In the genomic region with DNA sequence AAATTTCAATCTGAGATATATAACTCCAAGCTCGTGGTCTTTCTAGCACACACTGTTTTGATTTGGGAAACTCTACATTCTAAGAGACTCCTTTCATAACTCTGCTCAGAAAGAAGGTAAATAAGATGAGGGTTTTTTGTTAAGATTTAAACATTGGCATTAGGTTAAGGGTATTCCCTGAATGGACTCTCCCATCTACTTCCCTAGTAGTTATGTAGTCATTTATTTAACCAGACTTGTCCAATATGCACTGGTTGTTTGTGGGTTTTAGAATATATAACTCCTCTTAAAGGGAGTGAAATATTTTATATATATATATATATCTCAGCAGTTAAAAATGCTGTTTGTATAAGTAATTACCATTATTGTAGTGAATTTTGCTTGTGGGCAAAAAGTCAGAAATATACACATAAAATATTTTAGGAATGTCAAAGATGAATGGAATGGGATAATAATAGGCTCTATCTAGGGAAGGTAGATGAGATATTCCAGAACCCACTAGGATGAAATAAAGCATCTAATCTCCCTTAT, we compare ENCODE assay signal across 16 cellular contexts.
DNase-seq lines count a peak whose midpoint lies in the region; ATAC-seq lines count a peak whose summit lies in the region.
"Had no signal": no experiment of that assay in that cellular context is flagged by ENCODE, and none has a peak within 500 bp of the region (broad histone marks: within the 10 kb centered on the region; RNA-seq: fewer than 3 reads in every experiment).

No MANE protein-coding gene starts in this region.

- H3K27me3 Mint-ChIP-seq in effector memory CD8-positive, alpha-beta T cell, result no peaks in the 10 kb centered on the region
- H3K27me3 Mint-ChIP-seq: activated CD4-positive, alpha-beta T cell treated with anti-CD3 and anti-CD28 coated beads, Interleukin-2, amount 10 ng/mL, durations not matched to agents 7 days and 5 days; activated naive CD8-positive, alpha-beta T cell had no signal

- H3K27ac ChIP-seq in ACC112 (ENCODE audit: low read depth, low read length) (peak overlapping the region; percentile 85), HUES6 (ENCODE audit: low read depth, low read length) (peak overlapping the region; percentile 76; the same call in 1 of the 2 replicates), mesenchymal stem cell (ENCODE audit: low read length, poor library complexity, severe bottlenecking) (peak overlapping the region; percentile 88)

- no peaks in the 10 kb centered on the region for H3K36me3 Mint-ChIP-seq in effector memory CD8-positive, alpha-beta T cell (ENCODE audit: insufficient read depth)
- H3K36me3 Mint-ChIP-seq: activated naive CD8-positive, alpha-beta T cell; natural killer cell had no signal

- H3K9me3 ChIP-seq in HUES6 (ENCODE audit: control insufficient read depth, insufficient read depth, low read depth, low read length) (peaks cover 5% of the 10 kb centered on the region; the same call in 1 of the 2 replicates), mesenchymal stem cell (ENCODE audit: control insufficient read depth, low read length) (no peaks in the 10 kb centered on the region)

- H3K4me1 ChIP-seq in ACC112 (ENCODE audit: control insufficient read depth, insufficient read depth, low read length, unreplicated experiment) (peaks cover 31% of the 10 kb centered on the region), HUES6 (ENCODE audit: control insufficient read depth, insufficient read depth, low read length) (peaks cover 23% of the 10 kb centered on the region), mesenchymal stem cell (ENCODE audit: control insufficient read depth, insufficient read depth, low read depth, low read length) (peaks cover 1% of the 10 kb centered on the region)

- H3K36me3 ChIP-seq in ACC112 (ENCODE audit: insufficient read depth, low read length), result no peaks in the 10 kb centered on the region
- H3K36me3 ChIP-seq in HUES6 (ENCODE audit: control insufficient read depth, insufficient read depth, low read length), result no peaks in the 10 kb centered on the region
- H3K36me3 ChIP-seq in mesenchymal stem cell (ENCODE audit: control insufficient read depth in 1 of 2, insufficient read depth in 2 of 2, low read depth in 1 of 2, low read length in 2 of 2), result no peaks in the 10 kb centered on the region

- no peak overlapping the region for H2AK5ac ChIP-seq in mesenchymal stem cell (ENCODE audit: low read length, severe bottlenecking)

- no peak for ATAC-seq in GM19397 (IDR thresholded peaks at IDR 0.05; ENCODE audit: unreplicated experiment)
- no peak for ATAC-seq in effector memory CD8-positive, alpha-beta T cell (replicated peaks)
- ATAC-seq: left cardiac atrium, natural killer cell had no signal

- peak; percentile 44 for DNase-seq in amniotic epithelial cell (ENCODE audit: low read depth)
- no peak for DNase-seq in mesenchymal stem cell
- no peak for DNase-seq in central memory CD4-positive, alpha-beta T cell
- DNase-seq in NCI-H1092 (lab: John Stamatoyannopoulos, UW), result no peak
- no peak for DNase-seq in effector memory CD8-positive, alpha-beta T cell
- DNase-seq: activated CD4-positive, alpha-beta T cell treated with anti-CD3 and anti-CD28 coated beads, Interleukin-2, amount 10 ng/mL, durations not matched to agents 7 days and 5 days; erythroblast; hypothalamus; left cardiac atrium; natural killer cell; retina; Right ventricle myocardium superior had no signal

- no peak overlapping the region for H3K4me3 Mint-ChIP-seq in effector memory CD8-positive, alpha-beta T cell
- H3K4me3 Mint-ChIP-seq: activated CD4-positive, alpha-beta T cell treated with anti-CD3 and anti-CD28 coated beads, Interleukin-2, amount 10 ng/mL, durations not matched to agents 7 days and 5 days; activated naive CD8-positive, alpha-beta T cell; natural killer cell had no signal

- H3K4me3 ChIP-seq in ACC112 (ENCODE audit: low read depth, low read length), result peak overlapping the region; percentile 54
- peak overlapping the region; percentile 17; the same call in 1 of the 2 replicates for H3K4me3 ChIP-seq in HUES6 (ENCODE audit: low read depth, low read length)
- H3K4me3 ChIP-seq in mesenchymal stem cell (ENCODE audit: insufficient read depth in 1 of 2, low read depth in 1 of 2, low read length in 2 of 2), result no peak overlapping the region

- H4K8ac ChIP-seq in mesenchymal stem cell (ENCODE audit: low read length), result no peak overlapping the region

- H3K9me3 Mint-ChIP-seq in effector memory CD8-positive, alpha-beta T cell, result no peaks in the 10 kb centered on the region
- H3K9me3 Mint-ChIP-seq: activated CD4-positive, alpha-beta T cell treated with anti-CD3 and anti-CD28 coated beads, Interleukin-2, amount 10 ng/mL, durations not matched to agents 7 days and 5 days had no signal

- H3K27me3 ChIP-seq in ACC112 (ENCODE audit: insufficient read depth, low read length), result no peaks in the 10 kb centered on the region
- H3K27me3 ChIP-seq in HUES6 (ENCODE audit: control insufficient read depth, insufficient read depth, low read length), result no peaks in the 10 kb centered on the region
- H3K27me3 ChIP-seq in mesenchymal stem cell (ENCODE audit: control insufficient read depth in 1 of 2, insufficient read depth in 1 of 2, low read length in 2 of 2), result no peaks in the 10 kb centered on the region

- H3K4ac ChIP-seq in mesenchymal stem cell (ENCODE audit: low read depth in 1 of 2, low read length in 2 of 2), result no peak overlapping the region

- H3K4me2 ChIP-seq in mesenchymal stem cell (ENCODE audit: low read length, poor library complexity, severe bottlenecking), result no peak overlapping the region

- no peaks in the 10 kb centered on the region for H3K4me1 Mint-ChIP-seq in effector memory CD8-positive, alpha-beta T cell (ENCODE audit: low read depth in 2 of 2)
- H3K4me1 Mint-ChIP-seq: activated CD4-positive, alpha-beta T cell treated with anti-CD3 and anti-CD28 coated beads, Interleukin-2, amount 10 ng/mL, durations not matched to agents 7 days and 5 days; natural killer cell had no signal

- H3K14ac ChIP-seq in mesenchymal stem cell (ENCODE audit: low read length in 2 of 2), result no peak overlapping the region

- H2BK15ac ChIP-seq in mesenchymal stem cell (ENCODE audit: low read depth, poor library complexity, severe bottlenecking), result no peak overlapping the region

- 80% methylated on average over 1 of the region's 1 CpG for WGBS in mesenchymal stem cell

- no peak overlapping the region for H3K18ac ChIP-seq in mesenchymal stem cell (ENCODE audit: low read depth in 1 of 2, low read length in 2 of 2)

- H2BK120ac ChIP-seq in mesenchymal stem cell (ENCODE audit: low read depth, low read length), result no peak overlapping the region

- H3K79me2 ChIP-seq in ACC112 (ENCODE audit: control insufficient read depth, insufficient read depth, low read length, unreplicated experiment), result no peaks in the 10 kb centered on the region

- H3K9ac ChIP-seq in HUES6 (ENCODE audit: low read length), result peak overlapping the region; percentile 8
- peak overlapping the region; percentile 69 for H3K9ac ChIP-seq in mesenchymal stem cell (ENCODE audit: low read length)

- no peak overlapping the region for H2BK5ac ChIP-seq in mesenchymal stem cell (ENCODE audit: low read depth, low read length, poor library complexity, severe bottlenecking)

- no peak overlapping the region for H3K23ac ChIP-seq in mesenchymal stem cell (ENCODE audit: low read length in 2 of 2)

- no peak overlapping the region for H3K27ac Mint-ChIP-seq in effector memory CD8-positive, alpha-beta T cell
- H3K27ac Mint-ChIP-seq: activated CD4-positive, alpha-beta T cell treated with anti-CD3 and anti-CD28 coated beads, Interleukin-2, amount 10 ng/mL, durations not matched to agents 7 days and 5 days; activated naive CD8-positive, alpha-beta T cell; natural killer cell had no signal

- H4K91ac ChIP-seq in mesenchymal stem cell (ENCODE audit: low read length), result no peak overlapping the region

- H2BK12ac ChIP-seq in mesenchymal stem cell (ENCODE audit: low read length in 2 of 2), result no peak overlapping the region

- no peaks in the 10 kb centered on the region for H3K79me1 ChIP-seq in mesenchymal stem cell (replicated peaks; ENCODE audit: low read length, poor library complexity, severe bottlenecking)

- H2AFZ ChIP-seq in ACC112 (ENCODE audit: low read length, unreplicated experiment) (peak overlapping the region; percentile 89), mesenchymal stem cell (ENCODE audit: low read depth, low read length) (no peak overlapping the region)

Comparison
In these comparisons a context has a peak if more than half of its experiments do, and no peak if none do; other contexts are left out.
1. H3K4me3 ChIP-seq: peak in ACC112 (single experiment) and HUES6 (single experiment); none in mesenchymal stem cell (0 of 2).
2. Peak in every context shown above with its lines, with median percentiles within 50 percentile points of each other: H3K27ac ChIP-seq.